ENCODE assay signal across 2 cellular contexts in genomic region chr11:113663567-113663966, GRCh38.
TF ChIP-seq lines count a peak whose summit lies in the region.

No MANE protein-coding gene starts in this region.

TF ChIP-seq in K562, 482 proteins besides CTCF, POLR2A, EP300 and RAD21 (continued from another document and continues in another):
- TF ChIP-seq ZFP91 (CRISPR knock-in tag; IDR thresholded peaks at IDR 0.05) (no peak), HINFP (tag; conservative IDR thresholded peaks at IDR 0.05; ENCODE audit: low read depth) (peak; percentile 60; the same call in 1 of the 2 replicates), ZBTB17 (CRISPR knock-in tag; IDR thresholded peaks at IDR 0.05) (no peak), NR2C1 (IDR thresholded peaks at IDR 0.05) (no peak), NR2C1 (tag; IDR thresholded peaks at IDR 0.05) (no peak), ZNF395 (CRISPR knock-in tag; IDR thresholded peaks at IDR 0.05) (peak; percentile 22; the same call in 1 of the 2 replicates), SRSF3 (IDR thresholded peaks at IDR 0.05; ENCODE audit: insufficient read depth, low read length) (no peak), ARID4B (CRISPR knock-in tag; IDR thresholded peaks at IDR 0.05) (no peak), POLR3A (IDR thresholded peaks at IDR 0.05; ENCODE audit: borderline replicate concordance, extremely low read depth, insufficient read depth, insufficient read length) (no peak), TRIM28 (IDR thresholded peaks at IDR 0.05) (no peak), PHB2 (IDR thresholded peaks at IDR 0.05; ENCODE audit: low read depth) (no peak), GMEB1 (CRISPR knock-in tag; IDR thresholded peaks at IDR 0.05) (no peak), ELF1 (tag; IDR thresholded peaks at IDR 0.05) (no peak), PCBP2 (IDR thresholded peaks at IDR 0.05; ENCODE audit: low read depth, low read length, poor library complexity, severe bottlenecking) (no peak), HMG20A (CRISPR knock-in tag; conservative IDR thresholded peaks at IDR 0.05) (no peak), HDAC8 (tag; IDR thresholded peaks at IDR 0.05) (peak; percentile 82), ZNF239 (CRISPR knock-in tag; IDR thresholded peaks at IDR 0.05) (no peak), MYBL2 (IDR thresholded peaks at IDR 0.05; ENCODE audit: low read depth) (no peak), MYBL2 (CRISPR knock-in tag; IDR thresholded peaks at IDR 0.05; ENCODE audit: borderline replicate concordance) (no peak), POLR2AphosphoS2 (IDR thresholded peaks at IDR 0.05; ENCODE audit: low read length) (no peak), TCFL5 (CRISPR knock-in tag; conservative IDR thresholded peaks at IDR 0.05) (no peak), NFATC3 (IDR thresholded peaks at IDR 0.05) (no peak)

TF ChIP-seq in WTC11, 78 proteins besides CTCF, POLR2A, EP300 and RAD21:
- TF ChIP-seq ZNF281 (CRISPR knock-in tag; IDR thresholded peaks at IDR 0.05) (no peak), ETV6 (CRISPR knock-in tag; IDR thresholded peaks at IDR 0.05) (no peak), OVOL2 (CRISPR knock-in tag; IDR thresholded peaks at IDR 0.05; ENCODE audit: borderline replicate concordance) (no peak), RORB (CRISPR knock-in tag; IDR thresholded peaks at IDR 0.05) (no peak), GTF2I (CRISPR knock-in tag; conservative IDR thresholded peaks at IDR 0.05) (no peak), JUN (CRISPR knock-in tag; IDR thresholded peaks at IDR 0.05) (no peak), NFYB (CRISPR knock-in tag; conservative IDR thresholded peaks at IDR 0.05; ENCODE audit: low read depth) (no peak), CDX4 (CRISPR knock-in tag; IDR thresholded peaks at IDR 0.05; ENCODE audit: borderline replicate concordance) (no peak), ZNF121 (CRISPR knock-in tag; IDR thresholded peaks at IDR 0.05) (no peak), ZBTB43 (CRISPR knock-in tag; IDR thresholded peaks at IDR 0.05) (no peak), ZNF671 (CRISPR knock-in tag; IDR thresholded peaks at IDR 0.05) (no peak), NR2C2 (CRISPR knock-in tag; IDR thresholded peaks at IDR 0.05) (no peak), TP53 (CRISPR knock-in tag; IDR thresholded peaks at IDR 0.05) (no peak), ESRRA (CRISPR knock-in tag; IDR thresholded peaks at IDR 0.05; ENCODE audit: borderline replicate concordance) (no peak)
